ENCODE assay signal across 19 cellular contexts in the genomic region with DNA sequence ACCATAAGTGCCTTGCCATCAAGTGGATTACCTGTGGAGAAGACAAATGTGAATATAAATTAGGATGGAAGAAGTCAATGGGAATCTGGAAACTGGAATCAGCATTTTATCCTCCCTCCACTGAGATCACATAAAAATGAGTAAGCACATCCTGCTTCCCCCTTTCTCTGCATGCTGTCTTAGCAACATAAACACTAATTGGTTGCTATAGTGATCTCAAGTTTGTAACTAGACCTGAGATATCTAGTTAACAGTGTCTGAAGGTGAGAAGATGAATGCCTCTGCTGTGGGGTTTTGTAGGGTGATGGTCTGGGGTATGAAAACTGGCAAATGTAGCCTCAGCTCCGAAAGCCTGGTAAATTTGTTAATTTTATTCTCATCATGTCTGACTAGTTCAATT.
DNase-seq lines count a peak whose midpoint lies in the region; ATAC-seq and TF ChIP-seq lines count a peak whose summit lies in the region.
"Had no signal": no experiment of that assay in that cellular context is flagged by ENCODE, and none has a peak within 500 bp of the region (broad histone marks: within the 10 kb centered on the region; RNA-seq: fewer than 3 reads in every experiment).

No MANE protein-coding gene starts in this region.

- DNase-seq in NCI-H345 (lab: John Stamatoyannopoulos, UW) (peak; percentile 7), NCI-H345 treated with DMSO at 0.1 percent for 48 hours (lab: John Stamatoyannopoulos, UW; ENCODE audit: unreplicated experiment) (no peak), NCI-H69 (lab: John Stamatoyannopoulos, UW) (peak; percentile 82), endothelial cell (ENCODE audit: low spot score) (no peak), cerebellar cortex (ENCODE audit: low spot score) (no peak), ovary (no peak)
- DNase-seq: activated CD4-positive, alpha-beta T cell treated with anti-CD3 and anti-CD28 coated beads, Interleukin-2, amount 50 U/mL, for 1 hour; C1 segment of cervical spinal cord; caudate nucleus; left colon; mucosa of descending colon; NCI-H524 treated with DMSO at 0.1 percent for 48 hours; retina; SHP77 treated with DMSO at 0.1 percent for 48 hours; stimulated activated CD4-positive, alpha-beta T cell treated with anti-CD3 and anti-CD28 coated beads, Interleukin-12 subunit alpha, Interleukin-12 subunit beta, amount 100 ng/mL, for 4 hours; stimulated activated CD8-positive, alpha-beta memory T cell treated with anti-CD3 and anti-CD28 coated beads, Interleukin-4, amount 100 ng/mL, for 48 hours; T-cell had no signal

- no peak overlapping the region for H3K4me3 ChIP-seq in ovary
- H3K4me3 ChIP-seq: mucosa of descending colon had no signal

- 79 to 90% (median 88%) methylated on average over 1 of the region's 1 CpG for WGBS in ovary, 3 donors

- TF ChIP-seq EP300 in ovary (IDR thresholded peaks at IDR 0.05), result no peak

- H3K27me3 Mint-ChIP-seq in endothelial cell (ENCODE audit: unreplicated experiment), result no peaks in the 10 kb centered on the region

- no peak for TF ChIP-seq POLR2A in ovary (IDR thresholded peaks at IDR 0.05)

- no peaks in the 10 kb centered on the region for H3K4me1 ChIP-seq in ovary (ENCODE audit: insufficient read depth)

- H3K27ac Mint-ChIP-seq in endothelial cell (ENCODE audit: unreplicated experiment), result peak overlapping the region; percentile 57
- H3K27ac Mint-ChIP-seq: T-cell had no signal

- H3K9me3 Mint-ChIP-seq in endothelial cell (ENCODE audit: unreplicated experiment), result no peaks in the 10 kb centered on the region

- H3K36me3 Mint-ChIP-seq in endothelial cell (ENCODE audit: low read depth, unreplicated experiment), result no peaks in the 10 kb centered on the region
- H3K36me3 Mint-ChIP-seq: T-cell had no signal

- H3K27ac ChIP-seq in ovary, result no peak overlapping the region

- no peaks in the 10 kb centered on the region for H3K9me3 ChIP-seq in ovary

- intact Hi-C loops in ovary (cut with DNase I), result no loop called here

- no peak for ATAC-seq in GM19467 (IDR thresholded peaks at IDR 0.05; ENCODE audit: unreplicated experiment)
- ATAC-seq in HG03097 (IDR thresholded peaks at IDR 0.05; ENCODE audit: low FRiP score, unreplicated experiment), result no peak
- ATAC-seq: left colon, mucosa of descending colon, T-cell had no signal

- TF ChIP-seq CTCF in endothelial cell (IDR thresholded peaks at IDR 0.05; ENCODE audit: unreplicated experiment) (no peak), ovary (IDR thresholded peaks at IDR 0.05) (no peak)

- H3K36me3 ChIP-seq in ovary, result no peaks in the 10 kb centered on the region

- peaks cover 5% of the 10 kb centered on the region for H3K4me1 Mint-ChIP-seq in endothelial cell (ENCODE audit: unreplicated experiment)
- H3K4me1 Mint-ChIP-seq: T-cell had no signal

- no peak overlapping the region for H3K4me3 Mint-ChIP-seq in endothelial cell (ENCODE audit: unreplicated experiment)
- H3K4me3 Mint-ChIP-seq: T-cell had no signal

- no peaks in the 10 kb centered on the region for H3K27me3 ChIP-seq in ovary

Comparison
In these comparisons a context has a peak if more than half of its experiments do, and no peak if none do; other contexts are left out.
1. DNase-seq: peak in NCI-H345 (single experiment) and NCI-H69 (single experiment); none in NCI-H345 treated with DMSO at 0.1 percent for 48 hours (single experiment), endothelial cell (single experiment), cerebellar cortex (single experiment) and ovary (0 of 5).